ENCODE assay signal across 1 cellular context in genomic region chr4:1323635-1324442, GRCh38.
TF ChIP-seq lines count a peak whose summit lies in the region.

No MANE protein-coding gene starts in this region.

TF ChIP-seq in A549, 52 proteins besides CTCF, POLR2A, EP300 and RAD21 (continued from another document):
- no peak for TF ChIP-seq ATOH8 (CRISPR knock-in tag; IDR thresholded peaks at IDR 0.05; ENCODE audit: low read depth)
TF ChIP-seq in A549: peak in this region for 4.
